24 cellular contexts compared by ENCODE assay signal in the genomic region with DNA sequence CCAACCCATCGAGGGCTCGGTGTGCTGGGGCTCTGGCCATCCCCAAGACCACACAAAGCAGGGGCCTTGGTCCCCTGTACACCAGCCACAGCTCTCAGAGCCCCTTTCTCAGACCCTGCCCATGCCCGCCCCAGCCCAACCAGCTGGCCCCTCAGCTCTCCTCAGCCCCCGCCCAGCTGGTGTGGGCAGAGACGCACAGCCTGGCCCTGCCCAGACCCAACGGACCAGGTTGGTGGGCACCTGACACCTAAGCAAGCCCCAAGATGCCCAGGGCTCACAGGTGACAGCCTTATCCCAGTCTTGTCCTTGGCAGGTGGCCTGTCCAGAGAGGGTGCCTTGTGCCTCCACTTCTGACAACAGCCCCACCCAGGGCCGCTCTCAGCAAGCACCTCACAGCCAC.
"Had no signal": no experiment of that assay in that cellular context is flagged by ENCODE, and none has a peak within 500 bp of the region (broad histone marks: within the 10 kb centered on the region; RNA-seq: fewer than 3 reads in every experiment).

No MANE protein-coding gene starts in this region.

- H3K9me3 Mint-ChIP-seq: dendritic cell treated with granulocyte-macrophage colony-stimulating factor and Interleukin-4, amounts not matched to agents 40 ng/mL and 50 ng/mL, for 4 days; effector memory CD8-positive, alpha-beta T cell; endodermal cell; mesothelial cell of epicardium had no signal

- H3K27ac ChIP-seq: colonic mucosa, epithelial cell of prostate, esophagus squamous epithelium, gastrocnemius medialis, heart right ventricle, left lung, lower lobe of right lung had no signal

- H3K4me1 ChIP-seq: colonic mucosa, gastrocnemius medialis, left lung, lower lobe of right lung had no signal

- H3K4me1 Mint-ChIP-seq: endodermal cell had no signal

- ATAC-seq: effector memory CD8-positive, alpha-beta T cell; esophagus mucosa; gastrocnemius medialis; heart right ventricle; left cardiac atrium; left lung; left ventricle myocardium superior; lower lobe of right lung; mucosa of descending colon had no signal

- H3K36me3 ChIP-seq: colonic mucosa, esophagus squamous epithelium, gastrocnemius medialis, heart right ventricle, left lung, lower lobe of right lung had no signal

- H3K27me3 Mint-ChIP-seq: dendritic cell treated with granulocyte-macrophage colony-stimulating factor and Interleukin-4, amounts not matched to agents 40 ng/mL and 50 ng/mL, for 4 days; effector memory CD8-positive, alpha-beta T cell had no signal

- H3K27me3 ChIP-seq: colonic mucosa, gastrocnemius medialis, left lung had no signal

- H3K9me3 ChIP-seq: colonic mucosa, esophagus squamous epithelium, gastrocnemius medialis, heart right ventricle, left lung, lower lobe of right lung, mucosa of descending colon had no signal

- H3K36me3 Mint-ChIP-seq: mesothelial cell of epicardium had no signal

- H3K4me3 ChIP-seq: colonic mucosa, esophagus squamous epithelium, gastrocnemius medialis, heart right ventricle, left lung, lower lobe of right lung, mucosa of descending colon had no signal

- H3K4me3 Mint-ChIP-seq: dendritic cell treated with granulocyte-macrophage colony-stimulating factor and Interleukin-4, amounts not matched to agents 40 ng/mL and 50 ng/mL, for 4 days; endodermal cell; mesothelial cell of epicardium had no signal

- H3K27ac Mint-ChIP-seq: dendritic cell treated with granulocyte-macrophage colony-stimulating factor and Interleukin-4, amounts not matched to agents 40 ng/mL and 50 ng/mL, for 4 days; endodermal cell; mesothelial cell of epicardium had no signal

- DNase-seq: colonic mucosa; cortex of kidney; effector CD8-positive, alpha-beta T cell; effector memory CD8-positive, alpha-beta T cell; endodermal cell; erythroblast; esophagus squamous epithelium; foreskin fibroblast; foreskin melanocyte; gastrocnemius medialis; glutamatergic neuron; head of caudate nucleus; heart right ventricle; hippocampal formation; left cardiac atrium; left ventricle myocardium superior; lower lobe of right lung; mesenchymal stem cell; mucosa of descending colon had no signal
